In genomic region chr3:22372292-22372949, GRCh38 we compare ENCODE assay signal across 1 cellular context.
TF ChIP-seq lines count a peak whose summit lies in the region.

No MANE protein-coding gene starts in this region.

TF ChIP-seq in GM23338, 12 proteins besides CTCF, POLR2A, EP300 and RAD21 (continued from another document):
- no peak for TF ChIP-seq REST (IDR thresholded peaks at IDR 0.05; ENCODE audit: unreplicated experiment)
- TF ChIP-seq ETS1 (IDR thresholded peaks at IDR 0.05), result no peak
- no peak for TF ChIP-seq STAT1 (IDR thresholded peaks at IDR 0.05; ENCODE audit: unreplicated experiment)
TF ChIP-seq in GM23338: peak in this region for 0.
